In the genomic region with DNA sequence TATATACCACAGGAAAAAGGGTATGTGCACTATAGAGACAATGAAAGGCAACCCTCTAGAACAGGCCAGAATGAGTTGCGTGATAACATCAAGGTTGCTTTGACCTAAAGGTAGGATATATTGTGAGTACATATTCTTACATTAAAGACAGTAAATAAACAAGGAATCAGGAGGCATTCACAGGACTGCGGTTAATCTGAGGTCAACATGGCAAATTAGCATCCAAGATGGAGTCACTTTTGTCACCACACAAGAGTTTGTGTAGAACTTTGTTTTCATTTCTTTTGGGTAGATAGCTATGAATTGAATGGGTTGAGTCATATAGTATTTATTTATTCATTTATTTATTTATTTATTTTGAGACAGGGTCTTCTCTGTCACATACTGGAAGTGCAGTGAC, we compare ENCODE assay signal across 29 cellular contexts.
"Had no signal": no experiment of that assay in that cellular context is flagged by ENCODE, and none has a peak within 500 bp of the region (broad histone marks: within the 10 kb centered on the region; RNA-seq: fewer than 3 reads in every experiment).

No MANE protein-coding gene starts in this region.

- H3K4me1 Mint-ChIP-seq: naive thymus-derived CD4-positive, alpha-beta T cell; natural killer cell; stimulated activated effector memory CD8-positive, alpha-beta T cell treated with anti-CD3 and anti-CD28 coated beads, Interleukin-12 subunit alpha, Interleukin-12 subunit beta, amount 100 ng/mL, for 72 hours had no signal

- H3K27ac Mint-ChIP-seq: natural killer cell; nephron; progenitor cell of endocrine pancreas; stimulated activated effector memory CD8-positive, alpha-beta T cell treated with anti-CD3 and anti-CD28 coated beads, Interleukin-12 subunit alpha, Interleukin-12 subunit beta, amount 100 ng/mL, for 72 hours; stimulated activated naive B cell treated with anti-CD40 and anti-IgM and Interleukin-4, amounts not matched to agents 10 μg/mL and 1 μg/mL and 100 μg/mL, for 72 hours; stimulated activated naive CD8-positive, alpha-beta T cell treated with anti-CD3 and anti-CD28 coated beads, Interleukin-15, Interleukin-2, amounts not matched to agents 100 ng/mL and 50 ng/mL, for 24 hours; type B pancreatic cell had no signal

- H3K27me3 Mint-ChIP-seq: naive thymus-derived CD4-positive, alpha-beta T cell; progenitor cell of endocrine pancreas; stimulated activated naive B cell treated with anti-CD40 and anti-IgM and Interleukin-4, amounts not matched to agents 10 μg/mL and 1 μg/mL and 100 μg/mL, for 72 hours; stimulated activated naive CD8-positive, alpha-beta T cell treated with anti-CD3 and anti-CD28 coated beads, Interleukin-15, Interleukin-2, amounts not matched to agents 100 ng/mL and 50 ng/mL, for 24 hours; type B pancreatic cell had no signal

- H3K4me3 Mint-ChIP-seq: naive thymus-derived CD4-positive, alpha-beta T cell; natural killer cell; nephron; neural crest cell; stimulated activated effector memory CD8-positive, alpha-beta T cell treated with anti-CD3 and anti-CD28 coated beads, Interleukin-12 subunit alpha, Interleukin-12 subunit beta, amount 100 ng/mL, for 72 hours; stimulated activated naive B cell treated with anti-CD40 and anti-IgM and Interleukin-4, amounts not matched to agents 10 μg/mL and 1 μg/mL and 100 μg/mL, for 72 hours; stimulated activated naive CD8-positive, alpha-beta T cell treated with anti-CD3 and anti-CD28 coated beads, Interleukin-15, Interleukin-2, amounts not matched to agents 100 ng/mL and 50 ng/mL, for 24 hours; type B pancreatic cell had no signal

- H3K36me3 Mint-ChIP-seq: natural killer cell had no signal

- ATAC-seq: naive thymus-derived CD4-positive, alpha-beta T cell; natural killer cell; pancreas; psoas muscle; right cardiac atrium; right lobe of liver; stimulated activated effector memory CD8-positive, alpha-beta T cell treated with anti-CD3 and anti-CD28 coated beads, Interleukin-12 subunit alpha, Interleukin-12 subunit beta, amount 100 ng/mL, for 72 hours; stimulated activated naive B cell treated with anti-CD40 and anti-IgM and Interleukin-4, amounts not matched to agents 10 μg/mL and 1 μg/mL and 100 μg/mL, for 72 hours; upper lobe of right lung had no signal

- DNase-seq: naive thymus-derived CD4-positive, alpha-beta T cell; natural killer cell; nucleus accumbens; psoas muscle; right cardiac atrium; right lobe of liver; small intestine; stimulated activated CD4-positive, alpha-beta T cell treated with anti-CD3 and anti-CD28 coated beads, Interleukin-15, amount 100 ng/mL, for 24 hours; stimulated activated CD4-positive, alpha-beta T cell treated with anti-CD3 and anti-CD28 coated beads, Interleukin-2, amount 100 ng/mL, for 24 hours; stimulated activated CD4-positive, alpha-beta T cell treated with anti-CD3 and anti-CD28 coated beads, Interleukin-2, amount 100 ng/mL, for 48 hours; stimulated activated CD4-positive, alpha-beta T cell treated with anti-CD3 and anti-CD28 coated beads, Interleukin-4, amount 100 ng/mL, for 24 hours; stimulated activated naive B cell treated with anti-CD40 and anti-IgM and Interleukin-4, amounts not matched to agents 10 μg/mL and 1 μg/mL and 100 μg/mL, for 72 hours; stimulated activated naive CD4-positive, alpha-beta T cell treated with Interleukin-2 at 50 U/mL for 16 hours; stomach; testis; tibial artery; transverse colon; upper lobe of right lung; uterus had no signal

- H3K9me3 Mint-ChIP-seq: naive thymus-derived CD4-positive, alpha-beta T cell; natural killer cell; nephron; stimulated activated effector memory CD8-positive, alpha-beta T cell treated with anti-CD3 and anti-CD28 coated beads, Interleukin-12 subunit alpha, Interleukin-12 subunit beta, amount 100 ng/mL, for 72 hours; stimulated activated naive B cell treated with anti-CD40 and anti-IgM and Interleukin-4, amounts not matched to agents 10 μg/mL and 1 μg/mL and 100 μg/mL, for 72 hours; stimulated activated naive CD8-positive, alpha-beta T cell treated with anti-CD3 and anti-CD28 coated beads, Interleukin-15, Interleukin-2, amounts not matched to agents 100 ng/mL and 50 ng/mL, for 24 hours; type B pancreatic cell had no signal

- H3K27ac ChIP-seq: neutrophil, psoas muscle, right lobe of liver, sigmoid colon, stomach, suprapubic skin, testis, tibial artery, transverse colon, upper lobe of right lung, uterus had no signal
